In genomic region chr14:36293824-36294223, GRCh38 we compare ENCODE assay signal across 15 cellular contexts. TPM values are rescaled to one million over a fixed set of nuclear protein-coding genes. Genes with fewer than 3 reads are reported as not detected.
DNase-seq lines count a peak whose midpoint lies in the region; ATAC-seq, FAIRE-seq and TF ChIP-seq lines count a peak whose summit lies in the region.
"Had no signal": no experiment of that assay in that cellular context is flagged by ENCODE, and none has a peak within 500 bp of the region (broad histone marks: within the 10 kb centered on the region; RNA-seq: fewer than 3 reads in every experiment).

No MANE protein-coding gene starts in this region.

- no peak for FAIRE-seq in astrocyte (lab: Jason Lieb, UNC)
- FAIRE-seq in urothelium cell line (lab: Jason Lieb, UNC), result no peak
- FAIRE-seq: K562 had no signal

- H3K36me3 ChIP-seq in astrocyte (ENCODE audit: insufficient read depth, low read length) (peaks cover 17% of the 10 kb centered on the region), left lung (peaks cover 0 to 24% of the 10 kb centered on the region in 2 donors), right atrium auricular region (peaks cover 21% of the 10 kb centered on the region)

- H3K27ac ChIP-seq in astrocyte (ENCODE audit: low read depth, low read length) (no peak overlapping the region), left lung (no peak overlapping the region), right atrium auricular region (no peak overlapping the region)
- H3K27ac ChIP-seq: tibial nerve had no signal

- H3K4me1 ChIP-seq in astrocyte (ENCODE audit: insufficient read depth, low read length) (no peaks in the 10 kb centered on the region), left lung (peaks cover 0 to 9% of the 10 kb centered on the region in 2 donors), right atrium auricular region (no peaks in the 10 kb centered on the region)
- H3K4me1 ChIP-seq: tibial nerve had no signal

- H3K27me3 ChIP-seq in astrocyte (ENCODE audit: insufficient read depth, low read length), result no peaks in the 10 kb centered on the region
- H3K27me3 ChIP-seq in left lung, result no peaks in the 10 kb centered on the region
- no peaks in the 10 kb centered on the region for H3K27me3 ChIP-seq in right atrium auricular region
- H3K27me3 ChIP-seq: tibial nerve had no signal

- TF ChIP-seq CTCF in astrocyte (IDR thresholded peaks at IDR 0.05; ENCODE audit: insufficient read depth, low read depth, low read length) (no peak), left lung (IDR thresholded peaks at IDR 0.05) (no peak), right atrium auricular region (IDR thresholded peaks at IDR 0.05) (no peak)

- H3K9me3 Mint-ChIP-seq in astrocyte (ENCODE audit: unreplicated experiment), result peaks cover 2% of the 10 kb centered on the region
- H3K9me3 Mint-ChIP-seq: activated naive CD4-positive, alpha-beta T cell treated with anti-CD3 and anti-CD28 coated beads, Interleukin-2, amount 10 ng/mL, durations not matched to agents 7 days and 5 days; memory B cell had no signal

- DNase-seq in AML-193 (lab: John Stamatoyannopoulos, UW) (peak; percentile 76 to 79), Kasumi-1 (lab: John Stamatoyannopoulos, UW) (peak; percentile 86 to 89), astrocyte (ENCODE audit: low read depth) (peak; percentile 37), left lung (no peak), right atrium auricular region (ENCODE audit: low spot score) (no peak), DMS 273 treated with DMSO at 0.1 percent for 48 hours (lab: John Stamatoyannopoulos, UW) (no peak), urothelium cell line (ENCODE audit: low spot score) (no peak)
- no peak for DNase-seq in stimulated activated CD4-positive, alpha-beta T cell treated with anti-CD3 and anti-CD28 coated beads, Interleukin-12 subunit alpha, Interleukin-12 subunit beta, amount 100 ng/mL, for 4 hours
- DNase-seq: activated naive CD4-positive, alpha-beta T cell treated with anti-CD3 and anti-CD28 coated beads, Interleukin-2, amount 10 ng/mL, durations not matched to agents 7 days and 5 days; NCI-H1694 treated with DMSO at 0.1 percent for 48 hours; SHP77 treated with DMSO at 0.1 percent for 48 hours; stimulated activated CD4-positive, alpha-beta T cell treated with anti-CD3 and anti-CD28 coated beads, Interleukin-15, amount 100 ng/mL, for 24 hours had no signal

- H3K36me3 Mint-ChIP-seq in astrocyte (ENCODE audit: low read depth, unreplicated experiment), result peaks cover 19% of the 10 kb centered on the region

- no peaks in the 10 kb centered on the region for H3K27me3 Mint-ChIP-seq in astrocyte (ENCODE audit: low read depth, unreplicated experiment)
- H3K27me3 Mint-ChIP-seq: activated naive CD4-positive, alpha-beta T cell treated with anti-CD3 and anti-CD28 coated beads, Interleukin-2, amount 10 ng/mL, durations not matched to agents 7 days and 5 days; memory B cell had no signal

- H2AFZ ChIP-seq in astrocyte (ENCODE audit: low read depth, low read length), result no peak overlapping the region

- H4K20me1 ChIP-seq in astrocyte (ENCODE audit: insufficient read depth, low read length), result no peaks in the 10 kb centered on the region

- H3K4me2 ChIP-seq in astrocyte (ENCODE audit: low read length), result no peak overlapping the region

- no peak overlapping the region for H3K27ac Mint-ChIP-seq in astrocyte (ENCODE audit: unreplicated experiment)
- H3K27ac Mint-ChIP-seq: activated naive CD4-positive, alpha-beta T cell treated with anti-CD3 and anti-CD28 coated beads, Interleukin-2, amount 10 ng/mL, durations not matched to agents 7 days and 5 days; memory B cell had no signal

- H3K9me3 ChIP-seq in astrocyte (ENCODE audit: insufficient read depth, low read depth, low read length) (no peaks in the 10 kb centered on the region), left lung (no peaks in the 10 kb centered on the region), right atrium auricular region (no peaks in the 10 kb centered on the region)
- H3K9me3 ChIP-seq: tibial nerve had no signal

- H3K4me3 ChIP-seq in astrocyte (ENCODE audit: insufficient read depth, low read depth, low read length) (no peak overlapping the region), left lung (no peak overlapping the region), right atrium auricular region (no peak overlapping the region)
- H3K4me3 ChIP-seq: K562, tibial nerve had no signal

- no peak overlapping the region for H3K4me3 Mint-ChIP-seq in astrocyte (ENCODE audit: unreplicated experiment)
- H3K4me3 Mint-ChIP-seq: activated naive CD4-positive, alpha-beta T cell treated with anti-CD3 and anti-CD28 coated beads, Interleukin-2, amount 10 ng/mL, durations not matched to agents 7 days and 5 days; memory B cell had no signal

- H3K4me1 Mint-ChIP-seq in astrocyte (ENCODE audit: low read depth, unreplicated experiment), result peaks cover 11% of the 10 kb centered on the region
- H3K4me1 Mint-ChIP-seq: activated naive CD4-positive, alpha-beta T cell treated with anti-CD3 and anti-CD28 coated beads, Interleukin-2, amount 10 ng/mL, durations not matched to agents 7 days and 5 days; memory B cell had no signal

- intact Hi-C loops in left lung (cut with DNase I), result no loop called here

- no peaks in the 10 kb centered on the region for H3K79me2 ChIP-seq in astrocyte (ENCODE audit: insufficient read depth, low read length)

- peak; percentile 72 for ATAC-seq in left lung
- ATAC-seq: K562 had no signal

- no peak overlapping the region for H3K9ac ChIP-seq in astrocyte (ENCODE audit: low read length)

RNA-seq across cellular contexts. Expression of gene MBIP, which starts 26.6 kb away (rescaled TPM):
- 19.6 and 22.3 TPM in 2 replicates for total RNA-seq in astrocyte
- 100 to 1,000 TPM in 1 of 2 donors, 10 to 100 TPM in 1; 85.1 to 140 TPM for total RNA-seq in left lung
- 10 to 100 TPM in 1 of 2 donors, 1 to 10 TPM in 1; 4.5 to 10.1 TPM for total RNA-seq in right atrium auricular region

Comparison
In these comparisons a context has a peak if more than half of its experiments do, and no peak if none do; other contexts are left out.
1. DNase-seq: peak in AML-193 (2 of 2), Kasumi-1 (2 of 2) and astrocyte (single experiment); none in left lung (0 of 2), right atrium auricular region (single experiment), DMS 273 treated with DMSO at 0.1 percent for 48 hours (single experiment), stimulated activated CD4-positive, alpha-beta T cell treated with anti-CD3 and anti-CD28 coated beads, Interleukin-12 subunit alpha, Interleukin-12 subunit beta, amount 100 ng/mL, for 4 hours (single experiment) and urothelium cell line (single experiment).